Comparison of ENCODE assay signal across 8 cellular contexts in the genomic region with DNA sequence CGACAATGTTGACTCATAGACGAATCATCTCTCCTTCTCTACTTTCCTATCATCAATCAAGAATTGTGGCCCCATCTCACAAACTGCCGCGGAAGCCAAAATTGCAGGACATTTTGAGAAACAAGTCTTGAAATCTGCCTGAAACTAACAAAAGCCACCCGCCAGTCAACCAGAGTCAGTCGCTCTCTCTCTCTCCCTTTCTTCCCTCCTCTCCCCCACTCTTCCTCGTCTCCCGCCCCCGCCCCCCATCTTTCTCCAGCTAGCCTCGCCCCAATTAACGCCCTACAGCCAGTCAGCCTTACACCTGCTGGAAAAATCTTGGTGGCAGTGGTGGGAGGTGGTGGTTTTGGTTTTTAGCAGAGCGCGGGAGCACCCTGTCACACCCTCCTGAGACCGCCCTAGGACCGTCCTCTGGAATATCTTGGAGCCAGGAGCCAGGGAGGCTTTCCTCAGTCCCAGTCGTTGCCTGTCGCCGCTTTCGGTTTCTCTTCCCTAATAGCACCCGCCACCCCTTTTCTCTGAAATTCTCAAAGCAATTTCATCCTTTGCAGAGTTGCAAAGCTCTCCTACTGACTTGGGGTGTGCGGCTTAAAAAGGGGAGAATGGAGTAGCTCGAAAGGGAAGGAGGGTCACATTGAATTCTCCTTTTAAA.
A peak's percentile ranks its signal among the peaks of the same experiment; 100 is the strongest.
DNase-seq lines count a peak whose midpoint lies in the region; ATAC-seq, FAIRE-seq and TF ChIP-seq lines count a peak whose summit lies in the region.
"Had no signal": no experiment of that assay in that cellular context is flagged by ENCODE, and none has a peak within 500 bp of the region (broad histone marks: within the 10 kb centered on the region; RNA-seq: fewer than 3 reads in every experiment).

No MANE protein-coding gene starts in this region.

- no peak for FAIRE-seq in GM19239 (lab: Jason Lieb, UNC)

- H3K4me3 ChIP-seq in H7 (ENCODE audit: insufficient read depth, low read depth, low read length) (peak overlapping the region; percentile 19; the same call in 1 of the 2 replicates), Panc1 (ENCODE audit: low read depth in 2 of 2, low read length in 2 of 2) (peak overlapping the region; percentile 35 to 50), left ventricle myocardium inferior (peak overlapping the region; percentile 56), skeletal muscle cell (ENCODE audit: low read depth, low read length) (peak overlapping the region; percentile 10)
- H3K4me3 ChIP-seq: SK-N-MC had no signal

- in situ Hi-C loops in Panc1 (cut with HindIII; ENCODE audit: low pct_unique_long_range_greater_than_20kb, low sequenced_read_pairs): no loop called here

- H3K36me3 ChIP-seq in H7 (replicated peaks; ENCODE audit: control insufficient read depth, insufficient read depth, low read length) (no peaks in the 10 kb centered on the region), Panc1 (ENCODE audit: control insufficient read depth, insufficient read depth, low read length) (no peaks in the 10 kb centered on the region), left ventricle myocardium inferior (no peaks in the 10 kb centered on the region)

- H3K4me1 ChIP-seq in Panc1 (ENCODE audit: control insufficient read depth, insufficient read depth, low read length): peaks cover 11% of the 10 kb centered on the region; the same call in 1 of the 2 replicates
- peaks cover 57% of the 10 kb centered on the region for H3K4me1 ChIP-seq in left ventricle myocardium inferior

- BruUV-seq in Panc1 (replicated peaks; lab: Mats Ljungman, UMichigan): no TSS peak

- H3K9me3 ChIP-seq in Panc1 (ENCODE audit: control insufficient read depth, insufficient read depth, low read depth, low read length) (no peaks in the 10 kb centered on the region), left ventricle myocardium inferior (replicated peaks) (no peaks in the 10 kb centered on the region)

- peak; percentile 48 for DNase-seq in H7
- no peak for DNase-seq in Panc1 (ENCODE audit: low read depth, low spot score)
- DNase-seq in left ventricle myocardium inferior: no peak
- no peak for DNase-seq in skeletal muscle cell (ENCODE audit: low read depth)
- no peak for DNase-seq in GF-D8 (lab: John Stamatoyannopoulos, UW)
- DNase-seq in GM19239 (ENCODE audit: insufficient read length, low spot score): no peak

- ATAC-seq in Panc1 (peak; percentile 70), GM18909 (IDR thresholded peaks at IDR 0.05; ENCODE audit: poor library complexity, unreplicated experiment) (no peak)

- no peak for TF ChIP-seq CTCF in Panc1 (IDR thresholded peaks at IDR 0.05)
- no peak for TF ChIP-seq CTCF in left ventricle myocardium inferior (IDR thresholded peaks at IDR 0.05; ENCODE audit: borderline replicate concordance)

- H3K27ac ChIP-seq in Panc1 (ENCODE audit: low read length) (no peak overlapping the region), left ventricle myocardium inferior (replicated peaks) (no peak overlapping the region)
- H3K27ac ChIP-seq: SK-N-MC had no signal

- H3K27me3 ChIP-seq in H7 (ENCODE audit: control insufficient read depth, insufficient read depth, low read length) (peaks cover 88% of the 10 kb centered on the region), Panc1 (ENCODE audit: control insufficient read depth, insufficient read depth, low read length) (peaks cover 34% of the 10 kb centered on the region), left ventricle myocardium inferior (ENCODE audit: low read depth) (peaks cover 97% of the 10 kb centered on the region)

- intact Hi-C loops in Panc1 (cut with micrococcal nuclease; ENCODE audit: unreplicated experiment) (loop anchor here (2.0 to 10.0 kb wide), 2 partner anchors 21 to 417 kb away; partner anchors contain the start of gene ISL1), left ventricle myocardium inferior (cut with micrococcal nuclease) (loop anchor here (10.0 kb wide), 1 partner anchor 1687 kb away; no protein-coding TSS in a partner anchor)

- CTCF ChIA-PET in Panc1 (lab: Charles Lee): interaction anchor here (0.6 to 0.7 kb wide), 2 partner anchors 51 to 52 kb away, joined by 3 read pairs; no protein-coding TSS in a partner anchor

- POLR2A ChIA-PET in Panc1 (lab: Charles Lee): interaction anchor here (0.5 kb wide), 1 partner anchor 345 kb away, joined by 6 read pairs; no protein-coding TSS in a partner anchor
